In genomic region chr21:39004776-39005605, GRCh38 we compare ENCODE assay signal across 9 cellular contexts.
DNase-seq lines count a peak whose midpoint lies in the region; ATAC-seq and TF ChIP-seq lines count a peak whose summit lies in the region.
"Had no signal": no experiment of that assay in that cellular context is flagged by ENCODE, and none has a peak within 500 bp of the region (broad histone marks: within the 10 kb centered on the region; RNA-seq: fewer than 3 reads in every experiment).

No MANE protein-coding gene starts in this region.

- H3K4me3 ChIP-seq in coronary artery (no peak overlapping the region), muscle layer of colon (ENCODE audit: low read depth in 1 of 2, low read length in 2 of 2) (no peak overlapping the region)

- H3K36me3 ChIP-seq in muscle layer of colon (ENCODE audit: insufficient read depth, low read length): no peaks in the 10 kb centered on the region

- no peak for ATAC-seq in HG02678 (IDR thresholded peaks at IDR 0.05; ENCODE audit: unreplicated experiment)
- ATAC-seq: HCT116 had no signal

- TF ChIP-seq CTCF in coronary artery (IDR thresholded peaks at IDR 0.05): no peak

- H3K27ac ChIP-seq in coronary artery (peak overlapping the region; percentile 69 to 87), muscle layer of colon (ENCODE audit: low read depth, low read length) (peak overlapping the region; percentile 53)

- DNase-seq in DMS153 (lab: John Stamatoyannopoulos, UW) (peak; percentile 72), NCI-H748 treated with DMSO at 0.1 percent for 48 hours (lab: John Stamatoyannopoulos, UW) (peak; percentile 2), coronary artery (ENCODE audit: low spot score) (no peak), HPDE6-E6E7 (ENCODE audit: extremely low spot score) (no peak), HuH-7 (ENCODE audit: low spot score) (no peak), epidermal melanocyte (ENCODE audit: insufficient read length, low spot score) (no peak)

- no peaks in the 10 kb centered on the region for H3K27me3 ChIP-seq in muscle layer of colon (ENCODE audit: control insufficient read depth in 1 of 2, insufficient read depth in 2 of 2, low read length in 2 of 2)

- H3K9me3 ChIP-seq in muscle layer of colon (ENCODE audit: low read length): no peaks in the 10 kb centered on the region

- H3K9ac ChIP-seq in muscle layer of colon (ENCODE audit: low read length): no peak overlapping the region

- H3K4me1 ChIP-seq in muscle layer of colon (ENCODE audit: insufficient read depth, low read length): peaks cover 14% of the 10 kb centered on the region

Comparison
In these comparisons a context has a peak if more than half of its experiments do, and no peak if none do; other contexts are left out.
1. DNase-seq: peak in DMS153 (single experiment) and NCI-H748 treated with DMSO at 0.1 percent for 48 hours (single experiment); none in coronary artery (single experiment), HPDE6-E6E7 (single experiment), HuH-7 (single experiment) and epidermal melanocyte (single experiment).